Comparison of ENCODE assay signal across 8 cellular contexts in the genomic region with DNA sequence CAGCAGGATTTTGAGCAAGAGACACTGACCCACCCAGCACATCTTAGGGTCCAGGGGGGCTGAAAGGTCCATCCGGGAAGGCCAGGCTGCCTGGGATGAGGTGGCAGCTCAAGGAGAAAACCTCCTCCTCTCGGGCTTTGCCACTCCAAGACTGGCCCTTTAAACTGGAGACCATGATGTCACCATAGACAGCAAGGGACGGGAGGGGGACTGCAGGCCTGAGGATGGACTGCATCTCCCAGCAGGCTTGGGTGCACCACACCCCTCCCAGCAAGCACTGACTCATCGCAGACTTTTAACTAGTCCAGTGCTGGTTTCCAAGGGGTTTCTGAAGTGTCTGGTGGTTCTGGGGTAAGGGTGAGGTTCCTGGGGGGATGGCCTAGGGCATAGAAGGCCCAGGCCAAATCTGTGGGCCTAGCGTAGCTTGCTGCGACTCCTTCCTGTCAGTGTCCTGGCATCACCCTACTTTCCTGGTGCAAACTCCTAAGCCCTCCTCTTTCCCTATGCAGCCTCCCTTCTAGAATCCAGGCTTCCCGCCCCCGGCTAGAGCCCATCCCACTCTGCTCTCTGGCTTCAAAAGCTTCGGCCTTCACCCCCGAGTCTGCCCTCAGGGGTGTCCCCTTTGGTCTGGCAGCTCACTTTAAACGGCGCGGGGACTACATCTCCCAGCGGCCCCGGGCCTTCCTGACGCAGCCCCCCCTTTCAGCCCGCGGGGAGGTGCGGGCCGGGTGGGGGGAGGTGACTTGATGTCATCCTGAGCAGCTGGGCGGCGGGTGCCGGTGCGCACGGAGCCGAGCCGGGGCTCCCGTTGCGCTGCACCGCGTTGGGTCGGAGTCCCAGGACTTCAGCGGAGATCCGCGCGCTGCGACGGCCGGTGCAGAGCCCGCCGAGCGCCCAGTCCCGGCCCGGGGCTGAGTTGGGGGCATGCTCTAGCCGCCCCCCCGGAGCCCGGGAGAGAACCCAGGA. TPM values are rescaled to one million over a fixed set of nuclear protein-coding genes. Genes with fewer than 3 reads are reported as not detected.
DNase-seq lines count a peak whose midpoint lies in the region; ATAC-seq and TF ChIP-seq lines count a peak whose summit lies in the region.

Gene PPP2R5B (plus strand): TSS at position 746 of the 966 bp plus-strand sequence. CDS start 1,046 bp downstream, outside the sequence.

- H3K4me3 ChIP-seq in left ventricle myocardium inferior = peak within 1 kb of the TSS; percentile 96
- peak within 1 kb of the TSS; percentile 99 for H3K4me3 ChIP-seq in upper lobe of right lung

- intact Hi-C loops in left ventricle myocardium inferior (cut with micrococcal nuclease) = no loop called here
- intact Hi-C loops in posterior vena cava (cut with DNase I) = no loop called here
- intact Hi-C loops in upper lobe of right lung (cut with DNase I) = loop anchor here (10.0 kb wide), 1 partner anchor 71 kb away; the partner anchor contains the start of gene BATF2

- H3K36me3 ChIP-seq in left ventricle myocardium inferior (peaks cover 28% of the 10 kb centered on the region), upper lobe of right lung (peaks cover 9% of the 10 kb centered on the region)

- ATAC-seq in HG02943 (IDR thresholded peaks at IDR 0.05; ENCODE audit: low read depth, unreplicated experiment) (peak; percentile 80), T-helper 17 cell (peak; percentile 94), upper lobe of right lung (peak; percentile 96)

- H3K4me1 Mint-ChIP-seq in T-helper 17 cell = peaks cover 15% of the 10 kb centered on the region

- H3K4me3 Mint-ChIP-seq in T-helper 17 cell = peak within 1 kb of the TSS; percentile 97

- no peaks in the 10 kb centered on the region for H3K36me3 Mint-ChIP-seq in T-helper 17 cell (ENCODE audit: low read depth)

- H3K9me3 ChIP-seq in T-helper 17 cell (ENCODE audit: control insufficient read depth, low read length, poor library complexity, severe bottlenecking) (no peaks in the 10 kb centered on the region), left ventricle myocardium inferior (replicated peaks) (no peaks in the 10 kb centered on the region), upper lobe of right lung (no peaks in the 10 kb centered on the region)

- H3K27ac Mint-ChIP-seq in T-helper 17 cell = peak within 1 kb of the TSS; percentile 97

- H3K27me3 ChIP-seq in left ventricle myocardium inferior (ENCODE audit: low read depth) (no peaks in the 10 kb centered on the region), upper lobe of right lung (no peaks in the 10 kb centered on the region)

- DNase-seq in GM13977 (ENCODE audit: low spot score) = peak; percentile 97
- DNase-seq in NCI-H187 (lab: John Stamatoyannopoulos, UW) = peak; percentile 78 to 84
- peak; percentile 85 to 89 (median 86) for DNase-seq in T-helper 17 cell
- peak; percentile 70 to 98 (median 92) for DNase-seq in amygdala (lab: John Stamatoyannopoulos, UW)
- peak; percentile 95 for DNase-seq in left ventricle myocardium inferior
- DNase-seq in posterior vena cava (ENCODE audit: low spot score) = peak; percentile 97
- DNase-seq in upper lobe of right lung = peak; percentile 96

- no peaks in the 10 kb centered on the region for H3K27me3 Mint-ChIP-seq in T-helper 17 cell

- H3K4me1 ChIP-seq in left ventricle myocardium inferior (peaks cover 48% of the 10 kb centered on the region), upper lobe of right lung (peaks cover 18% of the 10 kb centered on the region)

- peak within 1 kb of the TSS; percentile 94 for H3K27ac ChIP-seq in left ventricle myocardium inferior (replicated peaks)
- peak within 1 kb of the TSS; percentile 95 for H3K27ac ChIP-seq in upper lobe of right lung

- in situ Hi-C loops in GM13977 (cut with MboI; ENCODE audit: low pct_unique_long_range_greater_than_20kb, low sequenced_read_pairs, unreplicated experiment) = no loop called here

- TF ChIP-seq CTCF in GM13977 (IDR thresholded peaks at IDR 0.05; ENCODE audit: extremely low read depth, insufficient read depth, missing control alignments) (no peak), left ventricle myocardium inferior (IDR thresholded peaks at IDR 0.05; ENCODE audit: borderline replicate concordance) (no peak), upper lobe of right lung (IDR thresholded peaks at IDR 0.05) (no peak)

RNA-seq across cellular contexts. Expression of gene PPP2R5B, which starts in this region (rescaled TPM):
- total RNA-seq in T-helper 17 cell (10 to 100 TPM; 21.5 to 25.3 TPM), left ventricle myocardium inferior (22.5 TPM), posterior vena cava (10 to 100 TPM; 17.5 to 30.7 TPM), upper lobe of right lung (29.4 TPM)

Comparison
In these comparisons a context has a peak if more than half of its experiments do, and no peak if none do; other contexts are left out.
1. Peak in every context shown above with its lines: DNase-seq, ATAC-seq, H3K4me3 ChIP-seq and H3K27ac ChIP-seq.